Comparison of ENCODE assay signal across 11 cellular contexts in genomic region chr17:39699157-39699817, GRCh38. TPM values are rescaled to one million over a fixed set of nuclear protein-coding genes. Genes with fewer than 3 reads are reported as not detected.
DNase-seq lines count a peak whose midpoint lies in the region; ATAC-seq, FAIRE-seq and TF ChIP-seq lines count a peak whose summit lies in the region.
"Not testable (repeated sequence)": the region's sequence is repeated elsewhere in the genome, so short reads cannot be mapped to it uniquely, and the experiment has no call there.
"Had no signal": no experiment of that assay in that cellular context is flagged by ENCODE, and none has a peak within 500 bp of the region (broad histone marks: within the 10 kb centered on the region; RNA-seq: fewer than 3 reads in every experiment).

No MANE protein-coding gene starts in this region.

- TF ChIP-seq CTCF in Calu3 (IDR thresholded peaks at IDR 0.05; ENCODE audit: unreplicated experiment); breast epithelium (IDR thresholded peaks at IDR 0.05); fibroblast of mammary gland (conservative IDR thresholded peaks at IDR 0.05; ENCODE audit: control insufficient read depth, insufficient read depth, low read depth, low read length); kidney (IDR thresholded peaks at IDR 0.05; ENCODE audit: borderline replicate concordance, extremely low read depth, insufficient read depth); vagina (IDR thresholded peaks at IDR 0.05): not testable (repeated sequence)

- peak overlapping the region; percentile 60 to 70 for H3K9ac ChIP-seq in kidney (ENCODE audit: low read length in 2 of 2)

- CTCF ChIA-PET in Calu3 (lab: Charles Lee) = interaction anchor here (0.6 to 161.2 kb wide), 54 partner anchors 16 to 1893 kb away, joined by 3 to 42089 read pairs (median 5); partner anchors contain the start of genes CDK12, ERBB2, GRB7 and GSDMA

- H3K36me3 Mint-ChIP-seq in Calu3 (ENCODE audit: insufficient read depth, unreplicated experiment) = peaks cover 57% of the 10 kb centered on the region
- not testable (repeated sequence) for H3K36me3 Mint-ChIP-seq in natural killer cell treated with Interleukin-12 subunit alpha and Interleukin-12 subunit beta and Interleukin-15 and Interleukin-18, amount 100 ng/mL, for 72 hours

- H3K27ac ChIP-seq in SJSA1 (peak overlapping the region; percentile 39; the same call in 1 of the 2 replicates), breast epithelium (peak overlapping the region; percentile 94 to 98), kidney (ENCODE audit: low read depth in 2 of 2, low read length in 2 of 2) (peak overlapping the region; percentile 93 to 94), skin epidermis (peak overlapping the region in 18 of 21 experiments; percentile 33 to 95 (median 89)), vagina (peak overlapping the region; percentile 77)

- intact Hi-C loops in Calu3 (cut with micrococcal nuclease; ENCODE audit: unreplicated experiment) = loop anchor here (1.0 kb wide), 1 partner anchor 8 kb away; no protein-coding TSS in a partner anchor
- intact Hi-C loops in breast epithelium (cut with DNase I; ENCODE audit: low total_unique reads); kidney (cut with DNase I); vagina (cut with DNase I): not testable (repeated sequence)

- peak overlapping the region; percentile 77 for H3K4me3 ChIP-seq in SJSA1
- peak overlapping the region; percentile 78 to 97 (median 87) for H3K4me3 ChIP-seq in breast epithelium
- H3K4me3 ChIP-seq in fibroblast of mammary gland (ENCODE audit: control insufficient read depth, low read depth, low read length) = peak overlapping the region; percentile 66
- peak overlapping the region; percentile 69 to 88 for H3K4me3 ChIP-seq in kidney (ENCODE audit: low read length in 2 of 2)
- H3K4me3 ChIP-seq in skin epidermis = peak overlapping the region; percentile 55 to 90 (median 78)
- peak overlapping the region; percentile 69 to 72 for H3K4me3 ChIP-seq in vagina

- not testable (repeated sequence) for H3K9me3 ChIP-seq in SJSA1 (replicated peaks); breast epithelium; kidney (ENCODE audit: control insufficient read depth in 1 of 2, low read length in 2 of 2); vagina

- not testable (repeated sequence) for H3K36me3 ChIP-seq in SJSA1; breast epithelium; kidney (ENCODE audit: control insufficient read depth in 1 of 2, insufficient read depth in 2 of 2, low read length in 2 of 2); vagina

- not testable (repeated sequence) for FAIRE-seq in kidney (lab: Jason Lieb, UNC)

- ATAC-seq in natural killer cell treated with Interleukin-12 subunit alpha and Interleukin-12 subunit beta and Interleukin-15 and Interleukin-18, amount 100 ng/mL, for 72 hours = not testable (repeated sequence)

- not testable (repeated sequence) for H3K27me3 Mint-ChIP-seq in Calu3 (ENCODE audit: unreplicated experiment)
- peaks cover 15 to 21% of the 10 kb centered on the region in 2 donors for H3K27me3 Mint-ChIP-seq in natural killer cell treated with Interleukin-12 subunit alpha and Interleukin-12 subunit beta and Interleukin-15 and Interleukin-18, amount 100 ng/mL, for 72 hours

- H3K4me1 ChIP-seq in SJSA1 (replicated peaks) (peaks cover 18% of the 10 kb centered on the region), breast epithelium (peaks cover 0 to 14% of the 10 kb centered on the region in 2 donors), kidney (ENCODE audit: control insufficient read depth in 1 of 2, insufficient read depth in 1 of 2, low read depth in 1 of 2, low read length in 2 of 2) (peaks cover 48 to 50% of the 10 kb centered on the region in 2 donors), vagina (peaks cover 37% of the 10 kb centered on the region)

- BruUV-seq in Calu3 (replicated peaks; lab: Mats Ljungman, UMichigan) = TSS peak; percentile 86

- not testable (repeated sequence) for TF ChIP-seq POLR2A in breast epithelium (IDR thresholded peaks at IDR 0.05); vagina (IDR thresholded peaks at IDR 0.05)

- peak overlapping the region; percentile 67 for H3K27ac Mint-ChIP-seq in Calu3 (ENCODE audit: unreplicated experiment)
- H3K27ac Mint-ChIP-seq in natural killer cell treated with Interleukin-12 subunit alpha and Interleukin-12 subunit beta and Interleukin-15 and Interleukin-18, amount 100 ng/mL, for 72 hours = not testable (repeated sequence)

- not testable (repeated sequence) for H3K9me3 Mint-ChIP-seq in Calu3 (ENCODE audit: low read depth, unreplicated experiment); natural killer cell treated with Interleukin-12 subunit alpha and Interleukin-12 subunit beta and Interleukin-15 and Interleukin-18, amount 100 ng/mL, for 72 hours

- H3K4me3 Mint-ChIP-seq in Calu3 (ENCODE audit: low read depth, unreplicated experiment) = peak overlapping the region; percentile 71
- peak overlapping the region; percentile 59 for H3K4me3 Mint-ChIP-seq in natural killer cell treated with Interleukin-12 subunit alpha and Interleukin-12 subunit beta and Interleukin-15 and Interleukin-18, amount 100 ng/mL, for 72 hours

- peak; percentile 80 for DNase-seq in Calu3
- not testable (repeated sequence) for DNase-seq in SJSA1 (ENCODE audit: low read depth in 1 of 2, low spot score in 2 of 2); breast epithelium (ENCODE audit: low spot score in 2 of 2); fibroblast of mammary gland (ENCODE audit: low read depth); kidney; natural killer cell treated with Interleukin-12 subunit alpha and Interleukin-12 subunit beta and Interleukin-15 and Interleukin-18, amount 100 ng/mL, for 72 hours (ENCODE audit: low spot score); vagina (ENCODE audit: extremely low spot score in 2 of 2)

- H3K27me3 ChIP-seq in SJSA1 (replicated peaks); breast epithelium; vagina: not testable (repeated sequence)

- peaks cover 68% of the 10 kb centered on the region for H3K4me1 Mint-ChIP-seq in Calu3 (ENCODE audit: low read depth, unreplicated experiment)
- peaks cover 16 to 30% of the 10 kb centered on the region in 2 donors for H3K4me1 Mint-ChIP-seq in natural killer cell treated with Interleukin-12 subunit alpha and Interleukin-12 subunit beta and Interleukin-15 and Interleukin-18, amount 100 ng/mL, for 72 hours (ENCODE audit: low read depth in 2 of 2)

RNA-seq across cellular contexts. Expression of gene ERBB2, which starts 0.6 kb away (rescaled TPM):
- 4,829 and 4,830 TPM in 2 replicates for total RNA-seq in Calu3 (2022)
- total RNA-seq in SJSA1 (2014; rRNA removed; shearing (Covaris generic)) = 16.7 and 26.8 TPM in 2 replicates
- 100 to 1,000 TPM in 1 of 3 donors, 10 to 100 TPM in 2; 13.1 to 118 (median 59.0) TPM for total RNA-seq in breast epithelium
- 186 TPM for total RNA-seq in kidney
- polyA plus RNA-seq in kidney (ENCODE audit: insufficient read depth, low read depth, low replicate concordance) = 76.5 TPM
- 1 to 10 TPM; 3.8 to 9.5 TPM for total RNA-seq in natural killer cell treated with Interleukin-12 subunit alpha and Interleukin-12 subunit beta and Interleukin-15 and Interleukin-18, amount 100 ng/mL, for 72 hours
- 52.1 TPM for total RNA-seq in vagina

RNA-seq across cellular contexts. Expression of gene PGAP3, which starts 11.4 kb away (rescaled TPM):
- total RNA-seq in Calu3 (2022) (1,186 and 1,276 TPM in 2 replicates), breast epithelium (10 to 100 TPM; 11.7 to 23.7 (median 21.6) TPM), kidney (48.5 TPM), vagina (17.7 TPM)
- total RNA-seq in SJSA1 (2014; rRNA removed; shearing (Covaris generic)) = 8.4 and 10.1 TPM in 2 replicates
- polyA plus RNA-seq in kidney (ENCODE audit: insufficient read depth, low read depth, low replicate concordance) = 33.8 TPM
- total RNA-seq in natural killer cell treated with Interleukin-12 subunit alpha and Interleukin-12 subunit beta and Interleukin-15 and Interleukin-18, amount 100 ng/mL, for 72 hours = 10 to 100 TPM in 1 of 2 donors, 1 to 10 TPM in 1; 8.8 to 13.7 TPM

RNA-seq across cellular contexts. Expression of gene PNMT, which starts 31.0 kb away (rescaled TPM):
- total RNA-seq in Calu3 (2022) = 1.3 and 3.2 TPM in 2 replicates
- total RNA-seq in SJSA1 (2014; rRNA removed; shearing (Covaris generic)) = not detected in 2 replicates
- total RNA-seq in breast epithelium = 1 to 10 TPM; 1.6 to 9.5 (median 5.1) TPM
- total RNA-seq in kidney = 8.2 TPM
- 2.0 TPM for polyA plus RNA-seq in kidney (ENCODE audit: insufficient read depth, low read depth, low replicate concordance)
- total RNA-seq in natural killer cell treated with Interleukin-12 subunit alpha and Interleukin-12 subunit beta and Interleukin-15 and Interleukin-18, amount 100 ng/mL, for 72 hours = not detected
- total RNA-seq in vagina = 5.6 TPM
- total RNA-seq: activated CD8-positive, alpha-beta memory T cell treated with anti-CD3 and anti-CD28 coated beads, Interleukin-2, amount 10 ng/mL, durations not matched to agents 7 days and 5 days; CD8-positive, alpha-beta memory T cell; NCI-H460 had no signal

RNA-seq across cellular contexts. Expression of gene MIEN1, which starts 31.0 kb away (rescaled TPM):
- total RNA-seq in Calu3 (2022) (2,121 and 2,217 TPM in 2 replicates), breast epithelium (10 to 100 TPM; 50.7 to 68.2 (median 61.6) TPM), kidney (51.6 TPM), vagina (74.2 TPM)
- 53.3 and 99.4 TPM in 2 replicates for total RNA-seq in SJSA1 (2014; rRNA removed; shearing (Covaris generic))
- 186 TPM for polyA plus RNA-seq in kidney (ENCODE audit: insufficient read depth, low read depth, low replicate concordance)
- total RNA-seq in natural killer cell treated with Interleukin-12 subunit alpha and Interleukin-12 subunit beta and Interleukin-15 and Interleukin-18, amount 100 ng/mL, for 72 hours = 10 to 100 TPM; 56.3 to 64.6 TPM

RNA-seq across cellular contexts. Expression of gene TCAP, which starts 34.1 kb away (rescaled TPM):
- 51.5 and 61.1 TPM in 2 replicates for total RNA-seq in Calu3 (2022)
- 0.11 TPM in 1 of 2 replicates, not detected in the other for total RNA-seq in SJSA1 (2014; rRNA removed; shearing (Covaris generic))
- under 1 TPM; 0.48 to 0.73 (median 0.66) TPM for total RNA-seq in breast epithelium
- 1.5 TPM for total RNA-seq in kidney
- 1.7 TPM for polyA plus RNA-seq in kidney (ENCODE audit: insufficient read depth, low read depth, low replicate concordance)
- total RNA-seq in natural killer cell treated with Interleukin-12 subunit alpha and Interleukin-12 subunit beta and Interleukin-15 and Interleukin-18, amount 100 ng/mL, for 72 hours = 1 to 10 TPM; 2.1 to 2.5 TPM
- 0.49 TPM for total RNA-seq in vagina
- polyA plus RNA-seq: CD8-positive, alpha-beta memory T cell had no signal

Comparison
In these comparisons a context has a peak if more than half of its experiments do, and no peak if none do; other contexts are left out.
1. H3K27ac ChIP-seq: peak in every context shown above with its lines; median percentile 96 in breast epithelium; 94 in kidney; 89 in skin epidermis; 77 in vagina; 39 in SJSA1.
2. RNA of gene ERBB2, which starts 0.6 kb away (total RNA-seq): 4,829 to 4,830 TPM in Calu3; 186 TPM in kidney (single experiment), 13.1 to 118 TPM in breast epithelium, 52.1 TPM in vagina (single experiment), 16.7 to 26.8 TPM in SJSA1 and 3.8 to 9.5 TPM in natural killer cell treated with Interleukin-12 subunit alpha and Interleukin-12 subunit beta and Interleukin-15 and Interleukin-18, amount 100 ng/mL, for 72 hours; every median in the first group is over 10 times any median in the second.
3. RNA of gene PGAP3, which starts 11.4 kb away (total RNA-seq): 1,186 to 1,276 TPM in Calu3; 48.5 TPM in kidney (single experiment), 11.7 to 23.7 TPM in breast epithelium, 17.7 TPM in vagina (single experiment), 8.8 to 13.7 TPM in natural killer cell treated with Interleukin-12 subunit alpha and Interleukin-12 subunit beta and Interleukin-15 and Interleukin-18, amount 100 ng/mL, for 72 hours and 8.4 to 10.1 TPM in SJSA1; every median in the first group is over 10 times any median in the second.
4. Peak in every context shown above with its lines, with median percentiles within 50 percentile points of each other: H3K4me3 ChIP-seq.